In genomic region chr20:9150632-9151031, GRCh38 we compare ENCODE assay signal across 7 cellular contexts.
"Had no signal": no experiment of that assay in that cellular context is flagged by ENCODE, and none has a peak within 500 bp of the region (broad histone marks: within the 10 kb centered on the region; RNA-seq: fewer than 3 reads in every experiment).

No MANE protein-coding gene starts in this region.

- DNase-seq: H9, HCEC 1CT, KBM-7 had no signal

- ATAC-seq: GM23338, HepG2 had no signal

- H3K27me3 Mint-ChIP-seq: IgD-negative memory B cell had no signal

- H3K4me3 Mint-ChIP-seq: GM23338, H9, IgD-negative memory B cell had no signal

- H2AFZ ChIP-seq: GM23338 had no signal

- H3K4me3 ChIP-seq: GM23338 had no signal

- H3K27ac ChIP-seq: HL-60 had no signal

- H3K4me2 ChIP-seq: GM23338 had no signal

- H3K4me1 Mint-ChIP-seq: GM23338, H9, IgD-negative memory B cell had no signal

- H3K27ac Mint-ChIP-seq: GM23338, H9, IgD-negative memory B cell had no signal
